Comparison of ENCODE assay signal across 8 cellular contexts in the genomic region with DNA sequence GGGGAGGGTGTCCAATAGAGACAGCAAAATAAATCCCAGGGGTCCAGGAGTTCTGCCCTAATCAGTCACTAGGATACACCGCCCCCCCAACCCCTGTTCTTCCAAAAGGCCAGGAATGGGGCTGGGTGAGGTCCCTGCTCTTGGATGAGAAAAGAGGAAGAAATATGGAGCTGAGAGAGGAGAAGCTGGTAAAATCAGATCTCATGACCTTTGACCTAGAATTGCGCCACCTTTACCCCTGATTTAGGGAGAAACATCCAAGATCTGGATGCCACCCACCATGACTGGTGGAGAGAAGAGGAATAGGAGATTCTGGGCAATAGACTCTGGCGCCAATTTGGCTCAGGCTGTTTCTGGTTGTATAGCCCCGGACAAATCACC. TPM values are rescaled to one million over a fixed set of nuclear protein-coding genes. Genes with fewer than 3 reads are reported as not detected.
DNase-seq lines count a peak whose midpoint lies in the region; ATAC-seq and TF ChIP-seq lines count a peak whose summit lies in the region.

No MANE protein-coding gene starts in this region.

- no peak for ATAC-seq in GM21447 (IDR thresholded peaks at IDR 0.05; ENCODE audit: unreplicated experiment)
- ATAC-seq in GM18517 (IDR thresholded peaks at IDR 0.05; ENCODE audit: unreplicated experiment), result no peak
- ATAC-seq in HG02870 (IDR thresholded peaks at IDR 0.05; ENCODE audit: unreplicated experiment), result no peak

- H3K9ac ChIP-seq in Karpas-422 (ENCODE audit: low read length), result peak overlapping the region; percentile 90
- H3K9ac ChIP-seq in mammary epithelial cell (ENCODE audit: insufficient read depth, low read length), result no peak overlapping the region

- 0 out of 2 replicates have a peak overlapping the region, but pooled peaks have one; percentile 18 for H2AFZ ChIP-seq in Karpas-422 (ENCODE audit: low read length)
- H2AFZ ChIP-seq in mammary epithelial cell (ENCODE audit: low read depth, low read length), result peak overlapping the region; percentile 66
- H2AFZ ChIP-seq in neuron (ENCODE audit: low read depth, low read length), result peak overlapping the region; percentile 16

- no peaks in the 10 kb centered on the region for H3K9me3 ChIP-seq in Karpas-422 (ENCODE audit: low read length)
- H3K9me3 ChIP-seq in mammary epithelial cell (replicated peaks; ENCODE audit: insufficient read depth, low read length), result no peaks in the 10 kb centered on the region
- H3K9me3 ChIP-seq in neuron (ENCODE audit: low read length), result no peaks in the 10 kb centered on the region

- WGBS in mammary epithelial cell (ENCODE audit: low coverage, missing lambda C conversion rate), result 66% methylated on average over 3 of the region's 4 CpGs

- peak; percentile 79 for DNase-seq in CD1c-positive myeloid dendritic cell (ENCODE audit: extremely low spot score)
- DNase-seq in Karpas-422, result peak; percentile 56
- DNase-seq in mammary epithelial cell, result no peak
- no peak for DNase-seq in NCI-H2107 (lab: John Stamatoyannopoulos, UW)

- no peaks in the 10 kb centered on the region for H3K27me3 ChIP-seq in Karpas-422 (ENCODE audit: low read length)
- no peaks in the 10 kb centered on the region for H3K27me3 ChIP-seq in mammary epithelial cell (ENCODE audit: insufficient read depth, low read length)
- H3K27me3 ChIP-seq in neuron (ENCODE audit: insufficient read depth, low read length), result no peaks in the 10 kb centered on the region

- no peak for TF ChIP-seq CTCF in mammary epithelial cell (conservative IDR thresholded peaks at IDR 0.05 in 1 of 2, IDR thresholded peaks at IDR 0.05 in 1 of 2; ENCODE audit: extremely low read depth in 1 of 2, insufficient read depth in 1 of 2, low read depth in 1 of 2, low read length in 2 of 2)

- H3K36me3 ChIP-seq in Karpas-422 (ENCODE audit: insufficient read depth, low read length), result peaks cover 26% of the 10 kb centered on the region
- peaks cover 17% of the 10 kb centered on the region for H3K36me3 ChIP-seq in mammary epithelial cell (ENCODE audit: insufficient read depth, low read length)
- peaks cover 19% of the 10 kb centered on the region for H3K36me3 ChIP-seq in neuron (ENCODE audit: insufficient read depth, low read length)

- H3K27ac ChIP-seq in Karpas-422 (ENCODE audit: low read length) (peak overlapping the region; percentile 88), mammary epithelial cell (ENCODE audit: insufficient read depth, low read depth, low read length) (no peak overlapping the region)

- H3K9me2 ChIP-seq in Karpas-422 (replicated peaks; ENCODE audit: insufficient read depth, low read length), result no peaks in the 10 kb centered on the region

- peaks cover 62% of the 10 kb centered on the region for H3K79me2 ChIP-seq in Karpas-422 (ENCODE audit: low read length)
- peaks cover 69% of the 10 kb centered on the region for H3K79me2 ChIP-seq in mammary epithelial cell (ENCODE audit: insufficient read depth, low read length)

- in situ Hi-C loops in mammary epithelial cell (cut with MboI; ENCODE audit: low sequenced_read_pairs in 2 of 2), result no loop called here

- H4K20me1 ChIP-seq in Karpas-422 (ENCODE audit: insufficient read depth, low read depth, low read length), result peaks cover 22% of the 10 kb centered on the region
- H4K20me1 ChIP-seq in mammary epithelial cell (ENCODE audit: insufficient read depth, low read length), result no peaks in the 10 kb centered on the region

- intact Hi-C loops in mammary epithelial cell (cut with micrococcal nuclease), result no loop called here

- peak overlapping the region; percentile 77 for H3K4me3 ChIP-seq in Karpas-422 (ENCODE audit: low read length)
- H3K4me3 ChIP-seq in mammary epithelial cell (replicated peaks in 1 of 3; ENCODE audit: insufficient read depth in 1 of 3, low read depth in 2 of 3, low read length in 3 of 3), result no peak overlapping the region
- H3K4me3 ChIP-seq in neuron (ENCODE audit: low read length), result peak overlapping the region; percentile 71

- CTCF ChIA-PET in mammary epithelial cell (lab: Charles Lee; ENCODE audit: low non-redundant PET), result no interaction called here

- BruUV-seq in mammary epithelial cell (replicated peaks; lab: Mats Ljungman, UMichigan), result no TSS peak

- H3K4me2 ChIP-seq in Karpas-422 (ENCODE audit: low read depth, low read length, poor library complexity, severe bottlenecking) (peak overlapping the region; percentile 97), mammary epithelial cell (ENCODE audit: insufficient read depth, low read depth, low read length) (no peak overlapping the region)

- dilution Hi-C loops in mammary epithelial cell (cut with HindIII; ENCODE audit: low sequenced_read_pairs), result loop anchor here (5.0 kb wide), 2 partner anchors 36 to 49 kb away; no protein-coding TSS in a partner anchor

- H3K4me1 ChIP-seq in Karpas-422 (ENCODE audit: low read length), result peaks cover 73% of the 10 kb centered on the region
- H3K4me1 ChIP-seq in mammary epithelial cell (ENCODE audit: insufficient read depth, low read length), result peaks cover 33% of the 10 kb centered on the region
- peaks cover 44% of the 10 kb centered on the region for H3K4me1 ChIP-seq in neuron (ENCODE audit: insufficient read depth, low read length)

RNA-seq across cellular contexts. Expression of a gene that starts 0.7 kb away (rescaled TPM):
- 9.1 and 13.6 TPM in 2 replicates for total RNA-seq in Karpas-422 (2014; rRNA removed; shearing (Covaris generic); ENCODE audit: low replicate concordance)
- total RNA-seq in mammary epithelial cell, result 10 to 100 TPM in 1 of 2 donors, 1 to 10 TPM in 1; 8.2 to 21.6 TPM
- 6.9 TPM for polyA plus RNA-seq in mammary epithelial cell
- polyA minus RNA-seq in mammary epithelial cell, result 6.7 TPM

RNA-seq across cellular contexts. Expression of a gene that starts 1.9 kb away (rescaled TPM):
- total RNA-seq in Karpas-422 (2014; rRNA removed; shearing (Covaris generic); ENCODE audit: low replicate concordance), result 2,922 and 4,663 TPM in 2 replicates
- total RNA-seq in mammary epithelial cell, result 1,000 to 10,000 TPM; 1,153 to 1,694 TPM
- 2,221 TPM for polyA plus RNA-seq in mammary epithelial cell
- polyA minus RNA-seq in mammary epithelial cell, result 738 TPM

RNA-seq across cellular contexts. Expression of a gene that starts 27.6 kb away (rescaled TPM):
- not detected in 2 replicates for total RNA-seq in Karpas-422 (2014; rRNA removed; shearing (Covaris generic); ENCODE audit: low replicate concordance)
- not detected for total RNA-seq in mammary epithelial cell
- polyA plus RNA-seq in mammary epithelial cell, result not detected
- not detected for polyA minus RNA-seq in mammary epithelial cell

RNA-seq across cellular contexts. Expression of a gene that starts 32.2 kb away (rescaled TPM):
- not detected in 2 replicates for total RNA-seq in Karpas-422 (2014; rRNA removed; shearing (Covaris generic); ENCODE audit: low replicate concordance)
- not detected for total RNA-seq in mammary epithelial cell
- not detected for polyA plus RNA-seq in mammary epithelial cell
- polyA minus RNA-seq in mammary epithelial cell, result not detected

RNA-seq across cellular contexts. Expression of a gene that starts 46.7 kb away (rescaled TPM):
- not detected in 2 replicates for total RNA-seq in Karpas-422 (2014; rRNA removed; shearing (Covaris generic); ENCODE audit: low replicate concordance)
- total RNA-seq in mammary epithelial cell, result under 1 TPM in 1 of 2 donors, not detected in 1; 0.33 TPM
- polyA plus RNA-seq in mammary epithelial cell, result 0.09 TPM
- polyA minus RNA-seq in mammary epithelial cell, result not detected

Comparison
In these comparisons a context has a peak if more than half of its experiments do, and no peak if none do; other contexts are left out.
1. DNase-seq: peak in CD1c-positive myeloid dendritic cell (single experiment) and Karpas-422 (single experiment); none in mammary epithelial cell (single experiment) and NCI-H2107 (single experiment).
2. H2AFZ ChIP-seq: peak in every context shown above with its lines; median percentile 66 in mammary epithelial cell; 18 in Karpas-422; 16 in neuron.
3. H3K4me3 ChIP-seq: peak in Karpas-422 (single experiment) and neuron (single experiment); none in mammary epithelial cell (0 of 3).